ENCODE assay signal across 13 cellular contexts in the genomic region with DNA sequence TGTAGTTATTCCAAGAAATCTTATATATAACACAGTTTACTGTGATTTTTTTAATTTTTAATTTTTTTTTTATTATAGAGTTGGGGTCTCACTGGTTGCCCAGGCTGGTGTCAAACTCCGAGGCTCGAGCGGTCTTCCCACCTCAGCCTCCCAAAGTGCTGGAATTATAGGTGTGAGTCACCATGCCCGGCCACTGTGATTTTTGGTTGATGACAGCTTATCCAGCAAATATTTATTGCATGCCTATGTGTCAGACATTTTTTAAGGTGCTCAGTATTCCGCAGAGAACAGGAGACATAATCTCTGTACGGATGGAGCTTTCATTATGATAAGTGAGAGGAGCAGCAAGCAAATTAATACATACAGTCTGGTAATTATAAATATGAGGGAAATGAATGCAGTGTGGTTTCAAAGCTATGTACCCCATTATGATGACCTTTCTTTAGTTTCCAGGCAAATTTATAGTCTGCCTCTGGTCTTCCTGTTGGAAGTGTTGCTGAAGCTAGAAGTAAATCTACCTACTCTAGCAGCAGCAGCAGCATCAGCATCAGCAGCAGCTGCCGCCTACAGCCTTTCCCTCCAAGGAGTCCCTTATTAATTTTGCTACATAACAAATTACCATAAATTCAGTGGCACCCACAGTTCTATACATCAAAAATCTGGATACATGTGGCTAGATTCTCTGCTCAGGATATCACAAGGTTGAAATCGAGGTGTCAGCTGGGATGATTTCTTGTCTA. TPM values are rescaled to one million over a fixed set of nuclear protein-coding genes. Genes with fewer than 3 reads are reported as not detected.
DNase-seq lines count a peak whose midpoint lies in the region; ATAC-seq lines count a peak whose summit lies in the region.
"Had no signal": no experiment of that assay in that cellular context is flagged by ENCODE, and none has a peak within 500 bp of the region (broad histone marks: within the 10 kb centered on the region; RNA-seq: fewer than 3 reads in every experiment).

No MANE protein-coding gene starts in this region.

- intact Hi-C loops in left ventricle myocardium superior (cut with micrococcal nuclease) = no loop called here

- DNase-seq in HPDE6-E6E7 (ENCODE audit: extremely low spot score) = peak; percentile 14
- peak; percentile 79 for DNase-seq in T1000 (lab: John Stamatoyannopoulos, UW)
- DNase-seq in hepatic stellate cell (ENCODE audit: low spot score) = peak; percentile 34
- no peak for DNase-seq in DMS53 treated with DMSO at 0.1 percent for 48 hours (lab: John Stamatoyannopoulos, UW; ENCODE audit: unreplicated experiment)
- DNase-seq in left ventricle myocardium superior = no peak
- DNase-seq in CD8-positive, alpha-beta memory T cell = no peak
- no peak for DNase-seq in naive thymus-derived CD8-positive, alpha-beta T cell
- DNase-seq: CD8-positive, alpha-beta T cell; central memory CD4-positive, alpha-beta T cell; endodermal cell; NCI-H1092; transverse colon had no signal

- no peaks in the 10 kb centered on the region for H3K9me3 ChIP-seq in CD8-positive, alpha-beta memory T cell (ENCODE audit: low read length)
- H3K9me3 ChIP-seq: transverse colon had no signal

- H3K36me3 Mint-ChIP-seq in CD8-positive, alpha-beta memory T cell = peaks cover 0 to 6% (median 2%) of the 10 kb centered on the region in 3 donors
- peaks cover 0 to 19% (median 2%) of the 10 kb centered on the region in 3 donors for H3K36me3 Mint-ChIP-seq in naive thymus-derived CD8-positive, alpha-beta T cell

- H3K4me3 ChIP-seq in CD8-positive, alpha-beta memory T cell (ENCODE audit: low read length) = no peak overlapping the region
- H3K4me3 ChIP-seq: transverse colon had no signal

- H3K27me3 Mint-ChIP-seq in CD8-positive, alpha-beta memory T cell = no peaks in the 10 kb centered on the region
- H3K27me3 Mint-ChIP-seq in naive thymus-derived CD8-positive, alpha-beta T cell = no peaks in the 10 kb centered on the region
- H3K27me3 Mint-ChIP-seq: activated naive CD4-positive, alpha-beta T cell treated with anti-CD3 and anti-CD28 coated beads, Interleukin-2, amount 50 U/mL, for 24 hours had no signal

- ATAC-seq in left ventricle myocardium superior = no peak
- ATAC-seq in naive thymus-derived CD8-positive, alpha-beta T cell = no peak
- ATAC-seq: CD8-positive, alpha-beta T cell had no signal

- POLR2A ChIA-PET in CD8-positive, alpha-beta memory T cell (lab: Charles Lee) = no interaction called here
- POLR2A ChIA-PET in naive thymus-derived CD8-positive, alpha-beta T cell (lab: Charles Lee) = no interaction called here

- peaks cover 51 to 86% (median 77%) of the 10 kb centered on the region in 3 donors for H3K4me1 Mint-ChIP-seq in CD8-positive, alpha-beta memory T cell
- H3K4me1 Mint-ChIP-seq in naive thymus-derived CD8-positive, alpha-beta T cell = peaks cover 34 to 72% (median 61%) of the 10 kb centered on the region in 4 donors

- CTCF ChIA-PET in CD8-positive, alpha-beta memory T cell (lab: Charles Lee) = no interaction called here

- no peak overlapping the region for H3K27ac Mint-ChIP-seq in CD8-positive, alpha-beta memory T cell
- no peak overlapping the region for H3K27ac Mint-ChIP-seq in naive thymus-derived CD8-positive, alpha-beta T cell
- H3K27ac Mint-ChIP-seq: activated naive CD4-positive, alpha-beta T cell treated with anti-CD3 and anti-CD28 coated beads, Interleukin-2, amount 50 U/mL, for 24 hours; CD8-positive, alpha-beta T cell had no signal

- no peak overlapping the region for H3K27ac ChIP-seq in CD8-positive, alpha-beta memory T cell (ENCODE audit: low read depth, low read length)
- H3K27ac ChIP-seq: transverse colon had no signal

- H3K4me3 Mint-ChIP-seq in CD8-positive, alpha-beta memory T cell = no peak overlapping the region
- no peak overlapping the region for H3K4me3 Mint-ChIP-seq in naive thymus-derived CD8-positive, alpha-beta T cell
- H3K4me3 Mint-ChIP-seq: activated naive CD4-positive, alpha-beta T cell treated with anti-CD3 and anti-CD28 coated beads, Interleukin-2, amount 50 U/mL, for 24 hours; CD8-positive, alpha-beta T cell; endodermal cell had no signal

- H3K4me1 ChIP-seq in CD8-positive, alpha-beta memory T cell (ENCODE audit: insufficient read depth, low read length) = peaks cover 9% of the 10 kb centered on the region

- no peaks in the 10 kb centered on the region for H3K27me3 ChIP-seq in CD8-positive, alpha-beta memory T cell (ENCODE audit: insufficient read depth, low read length, poor library complexity, severe bottlenecking)
- H3K27me3 ChIP-seq: transverse colon had no signal

- H3K9me3 Mint-ChIP-seq in CD8-positive, alpha-beta memory T cell = no peaks in the 10 kb centered on the region
- H3K9me3 Mint-ChIP-seq in naive thymus-derived CD8-positive, alpha-beta T cell = no peaks in the 10 kb centered on the region
- H3K9me3 Mint-ChIP-seq: activated naive CD4-positive, alpha-beta T cell treated with anti-CD3 and anti-CD28 coated beads, Interleukin-2, amount 50 U/mL, for 24 hours; CD8-positive, alpha-beta T cell; endodermal cell had no signal

- no peaks in the 10 kb centered on the region for H3K36me3 ChIP-seq in CD8-positive, alpha-beta memory T cell (ENCODE audit: insufficient read depth, low read length)
- H3K36me3 ChIP-seq: transverse colon had no signal

RNA-seq across cellular contexts. Expression of a gene that starts 32.3 kb away (rescaled TPM):
- 25.2 TPM for total RNA-seq in left ventricle myocardium superior
- total RNA-seq in CD8-positive, alpha-beta memory T cell = 10 to 100 TPM in 1 of 2 experiments, 1 to 10 TPM in 1; 9.8 to 13.1 TPM
- polyA plus RNA-seq in CD8-positive, alpha-beta memory T cell = 9.1 TPM
- total RNA-seq in naive thymus-derived CD8-positive, alpha-beta T cell = 10 to 100 TPM; 27.2 to 33.5 TPM
- polyA plus RNA-seq in naive thymus-derived CD8-positive, alpha-beta T cell = 10 to 100 TPM; 11.1 to 12.3 (median 11.6) TPM

Comparison
In these comparisons a context has a peak if more than half of its experiments do, and no peak if none do; other contexts are left out.
1. DNase-seq: peak in HPDE6-E6E7 (single experiment), T1000 (single experiment) and hepatic stellate cell (single experiment); none in DMS53 treated with DMSO at 0.1 percent for 48 hours (single experiment), left ventricle myocardium superior (single experiment), CD8-positive, alpha-beta memory T cell (0 of 5) and naive thymus-derived CD8-positive, alpha-beta T cell (0 of 10).